ENCODE assay signal across 1 cellular context in the genomic region with DNA sequence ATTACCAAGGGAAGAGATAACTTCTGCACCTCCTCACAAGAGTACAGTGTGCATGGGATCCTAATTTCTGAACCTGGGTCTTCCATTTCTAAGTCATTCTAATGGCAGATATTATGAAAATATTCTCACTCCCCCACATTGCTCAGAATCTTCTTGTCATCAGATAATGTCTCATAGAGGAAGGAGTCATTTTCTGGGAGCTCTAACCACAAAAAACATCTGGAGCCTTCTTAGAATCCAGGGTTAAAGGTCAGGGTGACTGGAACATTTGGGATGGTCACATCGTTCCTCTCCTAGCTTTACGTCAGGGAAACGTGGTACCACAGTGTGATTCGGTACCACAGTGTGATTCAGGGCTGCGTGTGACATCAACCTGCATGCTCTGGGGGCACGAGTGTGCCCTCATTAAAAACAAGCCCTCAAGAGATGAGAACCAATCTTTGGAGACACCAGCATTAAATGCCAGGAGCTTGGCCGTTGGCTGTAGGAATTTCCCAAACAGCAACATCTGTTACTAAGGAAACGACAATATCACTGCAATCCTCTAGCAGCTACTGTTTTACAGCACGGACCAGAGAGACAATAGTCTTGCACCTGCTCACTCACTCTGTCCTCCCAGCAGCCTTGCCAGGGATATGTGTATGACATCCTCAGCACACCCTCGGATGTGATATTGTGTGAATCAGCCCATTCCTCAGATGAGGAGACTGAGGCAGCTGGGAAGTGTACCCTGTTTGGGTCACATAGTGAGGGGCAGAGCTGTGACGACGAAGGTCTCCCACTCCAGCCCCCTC.
TF ChIP-seq lines count a peak whose summit lies in the region.

No MANE protein-coding gene starts in this region.

TF ChIP-seq in K562, 482 proteins besides CTCF, POLR2A, EP300 and RAD21 (continued from another document):
- TF ChIP-seq, protein P1, sequence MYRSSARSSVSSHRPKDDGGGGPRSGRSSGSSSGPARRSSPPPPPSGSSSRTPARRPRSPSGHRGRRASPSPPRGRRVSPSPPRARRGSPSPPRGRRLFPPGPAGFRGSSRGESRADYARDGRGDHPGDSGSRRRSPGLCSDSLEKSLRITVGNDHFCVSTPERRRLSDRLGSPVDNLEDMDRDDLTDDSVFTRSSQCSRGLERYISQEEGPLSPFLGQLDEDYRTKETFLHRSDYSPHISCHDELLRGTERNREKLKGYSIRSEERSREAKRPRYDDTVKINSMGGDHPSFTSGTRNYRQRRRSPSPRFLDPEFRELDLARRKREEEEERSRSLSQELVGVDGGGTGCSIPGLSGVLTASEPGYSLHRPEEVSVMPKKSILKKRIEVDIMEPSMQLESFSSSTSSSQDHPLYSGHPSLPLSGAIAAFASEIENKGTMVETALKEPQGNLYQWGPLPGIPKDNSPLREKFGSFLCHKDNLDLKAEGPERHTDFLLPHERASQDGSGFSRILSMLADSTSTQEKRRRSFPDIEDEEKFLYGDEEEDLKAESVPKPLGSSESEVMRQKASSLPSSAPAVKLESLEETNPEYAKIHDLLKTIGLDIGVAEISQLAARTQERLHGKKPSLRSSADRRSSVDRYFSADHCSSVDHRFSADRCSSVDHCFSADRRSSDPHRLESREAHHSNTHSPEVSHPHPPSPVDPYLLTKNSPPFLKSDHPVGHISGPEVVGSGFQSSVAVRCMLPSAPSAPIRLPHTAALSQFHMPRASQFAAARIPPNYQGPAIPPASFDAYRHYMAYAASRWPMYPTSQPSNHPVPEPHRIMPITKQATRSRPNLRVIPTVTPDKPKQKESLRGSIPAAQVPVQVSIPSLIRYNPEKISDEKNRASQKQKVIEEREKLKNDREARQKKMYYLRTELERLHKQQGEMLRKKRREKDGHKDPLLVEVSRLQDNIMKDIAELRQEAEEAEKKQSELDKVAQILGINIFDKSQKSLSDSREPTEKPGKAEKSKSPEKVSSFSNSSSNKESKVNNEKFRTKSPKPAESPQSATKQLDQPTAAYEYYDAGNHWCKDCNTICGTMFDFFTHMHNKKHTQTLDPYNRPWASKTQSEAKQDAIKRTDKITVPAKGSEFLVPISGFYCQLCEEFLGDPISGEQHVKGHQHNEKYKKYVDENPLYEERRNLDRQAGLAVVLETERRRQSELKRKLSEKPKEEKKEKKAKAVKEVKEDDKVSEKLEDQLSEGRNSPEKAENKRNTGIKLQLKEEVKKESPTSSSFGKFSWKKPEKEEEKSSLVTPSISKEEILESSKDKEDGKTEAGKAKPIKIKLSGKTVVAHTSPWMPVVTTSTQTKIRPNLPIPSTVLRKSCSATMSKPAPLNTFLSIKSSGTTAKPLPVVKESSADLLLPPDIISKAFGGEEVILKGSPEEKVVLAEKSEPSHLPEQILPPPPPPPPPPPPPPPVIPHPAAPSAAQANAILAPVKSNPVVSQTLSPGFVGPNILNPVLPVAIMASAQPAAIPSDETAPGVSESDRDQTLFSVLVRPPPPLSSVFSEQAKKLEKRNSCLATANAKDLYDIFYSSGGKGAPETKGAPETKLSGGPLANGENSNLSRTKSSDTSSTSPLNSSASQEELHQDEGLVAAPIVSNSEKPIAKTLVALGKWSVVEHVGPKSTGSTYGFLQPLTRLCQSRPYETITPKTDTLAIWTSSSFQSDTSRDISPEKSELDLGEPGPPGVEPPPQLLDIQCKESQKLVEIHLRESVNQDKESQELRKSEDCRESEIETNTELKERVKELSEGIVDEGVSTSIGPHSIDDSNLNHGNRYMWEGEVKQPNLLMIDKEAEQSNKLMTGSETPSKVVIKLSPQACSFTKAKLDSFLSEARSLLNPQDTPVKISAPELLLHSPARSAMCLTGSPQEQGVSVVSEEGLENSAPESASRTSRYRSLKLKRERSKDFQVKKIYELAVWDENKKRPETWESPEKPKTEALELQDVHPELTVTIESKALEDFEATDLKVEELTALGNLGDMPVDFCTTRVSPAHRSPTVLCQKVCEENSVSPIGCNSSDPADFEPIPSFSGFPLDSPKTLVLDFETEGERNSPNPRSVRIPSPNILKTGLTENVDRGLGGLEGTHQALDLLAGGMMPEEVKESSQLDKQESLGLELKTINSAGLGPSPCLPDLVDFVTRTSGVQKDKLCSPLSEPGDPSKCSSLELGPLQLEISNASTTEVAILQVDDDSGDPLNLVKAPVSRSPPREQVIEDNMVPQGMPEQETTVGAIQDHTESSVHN (IDR thresholded peaks at IDR 0.05; ENCODE audit: borderline replicate concordance in 1 of 2, low read depth in 1 of 2), result peak in 1 of 2 experiments; percentile 30; a peak in 1 of 4 replicates
TF ChIP-seq in K562: peak in this region for 42.
